8 cellular contexts compared by ENCODE assay signal in the genomic region with DNA sequence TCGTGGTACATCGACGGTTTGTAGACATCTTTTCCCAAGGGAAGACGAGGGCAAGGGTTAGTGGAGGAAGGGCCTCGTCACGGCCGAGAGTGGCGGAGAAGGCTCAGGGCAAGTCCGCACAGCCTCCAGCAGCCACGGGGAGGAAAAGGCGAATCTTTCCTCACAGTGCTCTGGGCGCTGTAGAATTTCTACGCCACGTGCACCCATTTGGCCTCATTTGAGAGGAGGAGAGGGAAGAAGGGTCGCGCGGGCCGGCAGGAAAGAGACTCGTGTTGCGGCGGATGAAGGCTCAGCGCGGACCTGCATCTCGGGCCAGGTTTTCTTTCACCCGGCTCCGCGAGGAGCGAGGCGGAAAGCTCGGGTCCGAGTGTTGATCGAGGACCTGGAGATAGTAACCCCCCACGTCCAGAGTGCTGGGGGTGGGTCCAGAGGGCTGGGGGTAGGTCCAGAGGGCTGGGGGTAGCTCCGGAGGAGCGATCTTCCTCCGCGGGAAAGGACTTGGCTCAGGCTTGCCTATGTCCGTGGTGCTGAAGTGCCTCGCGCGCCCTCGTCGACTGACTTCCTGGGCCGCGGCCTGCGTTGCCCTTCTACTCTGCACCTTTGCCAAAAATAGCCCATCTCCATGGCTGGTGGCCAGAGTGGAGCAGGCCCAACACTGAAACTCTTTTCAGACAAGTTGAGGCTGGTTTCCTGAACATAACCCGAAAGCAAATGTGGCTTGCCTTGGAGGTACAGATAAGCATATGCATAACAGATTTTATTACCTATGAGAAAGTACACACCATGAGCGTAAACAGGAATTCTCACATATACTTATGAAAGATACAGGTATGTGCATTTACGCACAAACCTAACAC. TPM values are rescaled to one million over a fixed set of nuclear protein-coding genes. Genes with fewer than 3 reads are reported as not detected.
A peak's percentile ranks its signal among the peaks of the same experiment; 100 is the strongest.
DNase-seq lines count a peak whose midpoint lies in the region; ATAC-seq, FAIRE-seq and TF ChIP-seq lines count a peak whose summit lies in the region.

No MANE protein-coding gene starts in this region.

- intact Hi-C loops in activated CD4-positive, alpha-beta T cell treated with anti-CD3 and anti-CD28 coated beads, Interleukin-2, amount 10 ng/mL, durations not matched to agents 24 days and 14 days (cut with micrococcal nuclease): loop anchor here (2.0 to 5.0 kb wide), 3 partner anchors 19 to 623 kb away; partner anchors contain the start of gene MSL2

- TF ChIP-seq CTCF in liver (IDR thresholded peaks at IDR 0.05; ENCODE audit: low read depth, low read length, missing input control): no peak

- H3K27ac Mint-ChIP-seq in activated CD4-positive, alpha-beta T cell treated with anti-CD3 and anti-CD28 coated beads, Interleukin-2, amount 10 ng/mL, durations not matched to agents 24 days and 14 days: peak overlapping the region; percentile 81

- H3K36me3 Mint-ChIP-seq in activated CD4-positive, alpha-beta T cell treated with anti-CD3 and anti-CD28 coated beads, Interleukin-2, amount 10 ng/mL, durations not matched to agents 24 days and 14 days (ENCODE audit: low read depth): peaks cover 4% of the 10 kb centered on the region

- H3K4me1 ChIP-seq in duodenal mucosa (ENCODE audit: control insufficient read depth in 1 of 2, insufficient read depth in 2 of 2, low read length in 2 of 2): peaks cover 11 to 16% of the 10 kb centered on the region in 2 donors
- peaks cover 5 to 20% (median 15%) of the 10 kb centered on the region in 4 donors for H3K4me1 ChIP-seq in liver (ENCODE audit: control insufficient read depth in 4 of 4, insufficient read depth in 4 of 4, low read length in 3 of 4)

- DNase-seq in GM03348 (ENCODE audit: low spot score): peak; percentile 72
- peak; percentile 39 for DNase-seq in NCI-H1930 (lab: John Stamatoyannopoulos, UW)
- peak; percentile 77 for DNase-seq in activated CD4-positive, alpha-beta T cell treated with anti-CD3 and anti-CD28 coated beads, Interleukin-2, amount 10 ng/mL, durations not matched to agents 24 days and 14 days
- DNase-seq in stimulated activated CD8-positive, alpha-beta memory T cell treated with anti-CD3 and anti-CD28 coated beads, Interleukin-2, amount 100 ng/mL, for 48 hours (ENCODE audit: low read depth in 2 of 2): peak; percentile 12 to 14
- DNase-seq in frontal cortex (ENCODE audit: low spot score in 2 of 2): no peak

- H3K4me1 Mint-ChIP-seq in activated CD4-positive, alpha-beta T cell treated with anti-CD3 and anti-CD28 coated beads, Interleukin-2, amount 10 ng/mL, durations not matched to agents 24 days and 14 days: peaks cover 21% of the 10 kb centered on the region

- H3K9ac ChIP-seq in duodenal mucosa (ENCODE audit: low read depth in 1 of 2, low read length in 2 of 2) (peak overlapping the region; percentile 16 to 47), liver (ENCODE audit: low read depth in 1 of 2, low read length in 2 of 2) (peak overlapping the region in 1 of 2 donors; percentile 36)

- FAIRE-seq in frontal cortex (lab: Jason Lieb, UNC): no peak

- H3K9me3 ChIP-seq in duodenal mucosa (ENCODE audit: control insufficient read depth in 1 of 2, low read length in 2 of 2): peaks cover 0 to 3% of the 10 kb centered on the region in 2 donors
- peaks cover 0 to 2% (median under 1%) of the 10 kb centered on the region in 4 donors for H3K9me3 ChIP-seq in liver (ENCODE audit: control insufficient read depth in 4 of 4, low read length in 3 of 4)

- TF ChIP-seq RAD21 in liver (IDR thresholded peaks at IDR 0.05): no peak

- peaks cover 13 to 28% of the 10 kb centered on the region in 2 donors for H3K27me3 ChIP-seq in duodenal mucosa (ENCODE audit: control insufficient read depth in 1 of 2, insufficient read depth in 2 of 2, low read length in 2 of 2)
- peaks cover 0 to 7% (median 0%) of the 10 kb centered on the region in 4 donors for H3K27me3 ChIP-seq in liver (ENCODE audit: control insufficient read depth in 4 of 4, insufficient read depth in 4 of 4, low read length in 3 of 4)

- peaks cover 43% of the 10 kb centered on the region for H3K27me3 Mint-ChIP-seq in activated CD4-positive, alpha-beta T cell treated with anti-CD3 and anti-CD28 coated beads, Interleukin-2, amount 10 ng/mL, durations not matched to agents 24 days and 14 days

- H3K36me3 ChIP-seq in duodenal mucosa (ENCODE audit: control insufficient read depth in 1 of 2, insufficient read depth in 2 of 2, low read length in 2 of 2) (no peaks in the 10 kb centered on the region), liver (ENCODE audit: control insufficient read depth in 4 of 4, insufficient read depth in 3 of 4, low read depth in 1 of 4, low read length in 3 of 4) (no peaks in the 10 kb centered on the region)

- H3K27ac ChIP-seq in duodenal mucosa (ENCODE audit: low read depth, low read length) (no peak overlapping the region), liver (ENCODE audit: low read depth in 1 of 2, low read length in 2 of 2) (peak overlapping the region in 1 of 2 donors; percentile 50)

- H3K4me3 Mint-ChIP-seq in activated CD4-positive, alpha-beta T cell treated with anti-CD3 and anti-CD28 coated beads, Interleukin-2, amount 10 ng/mL, durations not matched to agents 24 days and 14 days: peak overlapping the region; percentile 87

- H3K4me3 ChIP-seq in duodenal mucosa (ENCODE audit: low read depth in 1 of 2, low read length in 2 of 2) (peak overlapping the region; percentile 65 to 76), liver (ENCODE audit: low read depth in 1 of 3, low read length in 3 of 3) (peak overlapping the region; percentile 15 to 76 (median 63))

- whole genome bisulfite sequencing in liver: 13% methylated on average over 49 of the region's 49 CpGs

- ATAC-seq in HG02885 (IDR thresholded peaks at IDR 0.05; ENCODE audit: poor library complexity, unreplicated experiment): no peak

- H3K9me3 Mint-ChIP-seq in activated CD4-positive, alpha-beta T cell treated with anti-CD3 and anti-CD28 coated beads, Interleukin-2, amount 10 ng/mL, durations not matched to agents 24 days and 14 days: peaks cover 15% of the 10 kb centered on the region

TF ChIP-seq in liver, 16 proteins besides CTCF, POLR2A, EP300 and RAD21:
- TF ChIP-seq NR2F2 (IDR thresholded peaks at IDR 0.05) (no peak), REST (IDR thresholded peaks at IDR 0.05) (peak; percentile 97), MAX (IDR thresholded peaks at IDR 0.05) (peak; percentile 23)
TF ChIP-seq in liver: peak in this region for 2.

RNA-seq across cellular contexts. Expression of gene SLC35G2, which starts 1.1 kb away (rescaled TPM):
- 3.4 and 3.8 TPM in 2 replicates for total RNA-seq in activated CD4-positive, alpha-beta T cell treated with anti-CD3 and anti-CD28 coated beads, Interleukin-2, amount 10 ng/mL, durations not matched to agents 24 days and 14 days
- total RNA-seq in liver (under 1 TPM; 0.51 to 0.59 TPM), frontal cortex (11.8 TPM)
- 1 to 10 TPM in 1 of 2 donors, under 1 TPM in 1; 0.86 to 1.2 TPM for polyA plus RNA-seq in liver

RNA-seq across cellular contexts. Expression of gene NCK1, which starts 42.0 kb away (rescaled TPM):
- 34.7 and 35.3 TPM in 2 replicates for total RNA-seq in activated CD4-positive, alpha-beta T cell treated with anti-CD3 and anti-CD28 coated beads, Interleukin-2, amount 10 ng/mL, durations not matched to agents 24 days and 14 days
- 10 to 100 TPM; 16.5 to 35.8 TPM for total RNA-seq in liver
- 10 to 100 TPM; 13.7 to 22.2 TPM for polyA plus RNA-seq in liver
- 38.3 TPM for total RNA-seq in frontal cortex

Comparison
In these comparisons a context has a peak if more than half of its experiments do, and no peak if none do; other contexts are left out.
1. DNase-seq: peak in GM03348 (single experiment), NCI-H1930 (2 of 2), activated CD4-positive, alpha-beta T cell treated with anti-CD3 and anti-CD28 coated beads, Interleukin-2, amount 10 ng/mL, durations not matched to agents 24 days and 14 days (single experiment) and stimulated activated CD8-positive, alpha-beta memory T cell treated with anti-CD3 and anti-CD28 coated beads, Interleukin-2, amount 100 ng/mL, for 48 hours (2 of 2); none in frontal cortex (0 of 2).